Comparison of ENCODE assay signal across 8 cellular contexts in genomic region chr15:43330780-43331086, GRCh38. TPM values are rescaled to one million over a fixed set of nuclear protein-coding genes. Genes with fewer than 3 reads are reported as not detected.
DNase-seq lines count a peak whose midpoint lies in the region; ATAC-seq, FAIRE-seq and TF ChIP-seq lines count a peak whose summit lies in the region.

No MANE protein-coding gene starts in this region.

- H3K4me3 ChIP-seq in GM08714 (ENCODE audit: low read length) (peak overlapping the region; percentile 97), GM23338 (peak overlapping the region; percentile 59), Panc1 (ENCODE audit: low read depth in 2 of 2, low read length in 2 of 2) (peak overlapping the region; percentile 79 to 98), fibroblast of pulmonary artery (replicated peaks; ENCODE audit: low read depth, low read length) (peak overlapping the region; percentile 76), small intestine (ENCODE audit: low read depth in 1 of 2, low read length in 2 of 2) (peak overlapping the region; percentile 56 to 68)

- no peaks in the 10 kb centered on the region for H3K9me3 ChIP-seq in Panc1 (ENCODE audit: control insufficient read depth, insufficient read depth, low read depth, low read length)
- no peaks in the 10 kb centered on the region for H3K9me3 ChIP-seq in small intestine (ENCODE audit: control insufficient read depth, low read depth)

- CTCF ChIA-PET in Panc1 (lab: Charles Lee), result no interaction called here

- TF ChIP-seq CTCF in GM23338 (conservative IDR thresholded peaks at IDR 0.05; ENCODE audit: low read depth in 2 of 2) (no peak), Panc1 (IDR thresholded peaks at IDR 0.05) (no peak), fibroblast of pulmonary artery (IDR thresholded peaks at IDR 0.05; ENCODE audit: low read length, missing control alignments) (no peak)

- H3K27me3 ChIP-seq in GM23338 (ENCODE audit: insufficient read depth) (no peaks in the 10 kb centered on the region), Panc1 (ENCODE audit: control insufficient read depth, insufficient read depth, low read length) (no peaks in the 10 kb centered on the region), small intestine (ENCODE audit: control insufficient read depth in 2 of 2, insufficient read depth in 2 of 2, low read length in 2 of 2) (no peaks in the 10 kb centered on the region)

- H3K4me1 Mint-ChIP-seq in GM23338, result peaks cover 17% of the 10 kb centered on the region

- peak overlapping the region; percentile 91 for H3K4me3 Mint-ChIP-seq in GM23338

- POLR2A ChIA-PET in Panc1 (lab: Charles Lee), result no interaction called here

- H4K20me1 ChIP-seq in GM23338 (replicated peaks; ENCODE audit: insufficient read depth), result peaks cover 15% of the 10 kb centered on the region

- H3K27ac ChIP-seq in GM23338 (ENCODE audit: low read depth) (no peak overlapping the region), Panc1 (ENCODE audit: low read length) (peak overlapping the region; percentile 98), small intestine (ENCODE audit: low read depth in 1 of 2, low read length in 1 of 2) (peak overlapping the region; percentile 79 to 98)

- ATAC-seq in GM23338 (peak; percentile 20), Panc1 (peak; percentile 33)

- H3K36me3 Mint-ChIP-seq in GM23338 (ENCODE audit: low read depth), result peaks cover 10% of the 10 kb centered on the region; the same call in 2 of the 3 replicates

- intact Hi-C loops in Panc1 (cut with micrococcal nuclease; ENCODE audit: unreplicated experiment), result no loop called here

- peak overlapping the region; percentile 81 for H3K4me2 ChIP-seq in GM23338

- H3K27ac Mint-ChIP-seq in GM23338, result peak overlapping the region; percentile 97

- H3K79me2 ChIP-seq in GM23338 (replicated peaks; ENCODE audit: insufficient read depth), result peaks cover 15% of the 10 kb centered on the region

- H3K36me3 ChIP-seq in GM23338 (ENCODE audit: insufficient read depth) (0 out of 2 replicates have a peak, but pooled peaks cover 6% of the 10 kb centered on the region), Panc1 (ENCODE audit: control insufficient read depth, insufficient read depth, low read length) (no peaks in the 10 kb centered on the region), small intestine (ENCODE audit: control insufficient read depth in 2 of 2, insufficient read depth in 2 of 2, low read length in 2 of 2) (no peaks in the 10 kb centered on the region)

- DNase-seq in GM23338 (ENCODE audit: low spot score), result no peak
- DNase-seq in Panc1 (ENCODE audit: low read depth, low spot score), result no peak
- no peak for DNase-seq in fibroblast of pulmonary artery (ENCODE audit: low read depth)
- no peak for DNase-seq in small intestine
- DNase-seq in NCI-H146 treated with DMSO at 0.1 percent for 48 hours (lab: John Stamatoyannopoulos, UW; ENCODE audit: unreplicated experiment), result no peak
- no peak for DNase-seq in stimulated activated CD4-positive, alpha-beta T cell treated with anti-CD3 and anti-CD28 coated beads, Interleukin-15, amount 100 ng/mL, for 24 hours
- DNase-seq in DMS79 (lab: John Stamatoyannopoulos, UW), result no peak

- H3F3A ChIP-seq in GM23338 (replicated peaks; ENCODE audit: low read depth), result peaks cover 2% of the 10 kb centered on the region; the same call in 1 of the 2 replicates

- peak overlapping the region; percentile 85 for H2AFZ ChIP-seq in GM23338

- WGBS in small intestine, 3 donors, result 2 to 3% (median 3%) methylated on average over 7 of the region's 7 CpGs

- in situ Hi-C loops in Panc1 (cut with HindIII; ENCODE audit: low pct_unique_long_range_greater_than_20kb, low sequenced_read_pairs), result no loop called here

- TSS peak; percentile 96 for BruUV-seq in Panc1 (replicated peaks; lab: Mats Ljungman, UMichigan)

- peaks cover 6% of the 10 kb centered on the region for H3K27me3 Mint-ChIP-seq in GM23338 (ENCODE audit: insufficient read depth, low read depth, poor library complexity)

- H3K9me2 ChIP-seq in GM23338 (ENCODE audit: insufficient read depth), result no peaks in the 10 kb centered on the region

- no peaks in the 10 kb centered on the region; the same call in 2 of the 3 replicates for H3K9me3 Mint-ChIP-seq in GM23338

- H3K4me1 ChIP-seq in GM23338 (ENCODE audit: insufficient read depth), result peaks cover 13% of the 10 kb centered on the region
- H3K4me1 ChIP-seq in Panc1 (ENCODE audit: control insufficient read depth, insufficient read depth, low read length), result peaks cover 17% of the 10 kb centered on the region
- peaks cover 5 to 7% of the 10 kb centered on the region in 2 donors for H3K4me1 ChIP-seq in small intestine (ENCODE audit: control insufficient read depth in 2 of 2, insufficient read depth in 1 of 2, low read depth in 1 of 2, low read length in 1 of 2)

- FAIRE-seq in small intestine (lab: Jason Lieb, UNC), result no peak

TF ChIP-seq in GM23338, 12 proteins besides CTCF, POLR2A, EP300 and RAD21 (continues in another document):
- TF ChIP-seq ETS1 (IDR thresholded peaks at IDR 0.05), result no peak
- TF ChIP-seq REST (IDR thresholded peaks at IDR 0.05; ENCODE audit: unreplicated experiment), result no peak
- no peak for TF ChIP-seq ZNF331 (CRISPR knock-in tag; IDR thresholded peaks at IDR 0.05; ENCODE audit: low read depth)
- TF ChIP-seq JUNB (IDR thresholded peaks at IDR 0.05; ENCODE audit: unreplicated experiment), result no peak
- TF ChIP-seq STAT1 (IDR thresholded peaks at IDR 0.05; ENCODE audit: unreplicated experiment), result no peak
- TF ChIP-seq NANOG (IDR thresholded peaks at IDR 0.05; ENCODE audit: borderline replicate concordance), result no peak
- TF ChIP-seq ZNF114 (CRISPR knock-in tag; IDR thresholded peaks at IDR 0.05), result no peak
- TF ChIP-seq POLR2AphosphoS5 (IDR thresholded peaks at IDR 0.05; ENCODE audit: low read depth), result no peak

RNA-seq across cellular contexts. Expression of gene LCMT2, which starts 0.4 kb away (rescaled TPM):
- 6.0 and 7.1 TPM in 2 replicates for total RNA-seq in GM23338 (2014; rRNA removed; shearing (Covaris generic))
- polyA plus RNA-seq in GM23338 (2016; fragmentation: Nextera tagmentation; extraction: Ambion mirVana), result 2.3 and 2.6 TPM in 2 replicates
- total RNA-seq in Panc1 (2021; ENCODE audit: unreplicated experiment), result 12.1 TPM
- polyA plus RNA-seq in Panc1 (2012; ENCODE audit: insufficient read length), result 9.8 TPM
- polyA plus RNA-seq in small intestine, result 1 to 10 TPM; 3.2 to 5.1 (median 3.8) TPM

RNA-seq across cellular contexts. Expression of gene TGM7, which starts 28.7 kb away (rescaled TPM):
- not detected in 2 replicates for total RNA-seq in GM23338 (2014; rRNA removed; shearing (Covaris generic))
- polyA plus RNA-seq in GM23338 (2016; fragmentation: Nextera tagmentation; extraction: Ambion mirVana), result 0.08 and 0.35 TPM in 2 replicates
- total RNA-seq in Panc1 (2021; ENCODE audit: unreplicated experiment), result not detected
- polyA plus RNA-seq in Panc1 (2012; ENCODE audit: insufficient read length), result not detected
- not detected for polyA plus RNA-seq in small intestine

RNA-seq across cellular contexts. Expression of gene ZSCAN29, which starts 40.1 kb away (rescaled TPM):
- total RNA-seq in GM23338 (2014; rRNA removed; shearing (Covaris generic)), result 40.5 and 48.3 TPM in 2 replicates
- polyA plus RNA-seq in GM23338 (2016; fragmentation: Nextera tagmentation; extraction: Ambion mirVana) (13.7 and 15.3 TPM in 2 replicates), small intestine (1 to 10 TPM; 7.0 to 9.2 (median 7.6) TPM)
- total RNA-seq in Panc1 (2021; ENCODE audit: unreplicated experiment), result 32.8 TPM
- 16.4 TPM for polyA plus RNA-seq in Panc1 (2012; ENCODE audit: insufficient read length)

RNA-seq across cellular contexts. Expression of gene TUBGCP4, which starts 40.2 kb away (rescaled TPM):
- 11.4 and 18.0 TPM in 2 replicates for total RNA-seq in GM23338 (2014; rRNA removed; shearing (Covaris generic))
- 7.6 and 10.6 TPM in 2 replicates for polyA plus RNA-seq in GM23338 (2016; fragmentation: Nextera tagmentation; extraction: Ambion mirVana)
- 31.9 TPM for total RNA-seq in Panc1 (2021; ENCODE audit: unreplicated experiment)
- polyA plus RNA-seq in Panc1 (2012; ENCODE audit: insufficient read length), result 21.6 TPM
- 1 to 10 TPM; 3.2 to 7.9 (median 4.2) TPM for polyA plus RNA-seq in small intestine
